Comparison of ENCODE assay signal across 8 cellular contexts in the genomic region with DNA sequence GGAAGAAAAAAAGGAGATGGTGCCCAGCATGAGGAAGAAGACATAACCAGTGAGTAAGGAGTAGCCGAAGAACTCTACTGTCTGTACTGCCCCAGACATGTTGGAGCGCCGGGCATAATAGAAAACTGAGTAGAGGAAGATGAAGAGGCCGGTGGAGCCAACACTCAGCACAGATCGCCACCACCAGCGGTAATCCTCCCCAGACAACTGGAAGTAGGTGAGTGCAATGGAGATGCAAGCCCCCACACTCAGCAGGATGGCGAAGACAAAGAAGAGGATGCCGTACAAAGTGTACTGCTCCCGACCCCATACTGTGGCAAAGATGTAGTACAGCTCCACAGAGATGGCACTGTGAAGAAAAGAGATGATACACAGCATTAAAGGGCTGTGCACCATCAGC. TPM values are rescaled to one million over a fixed set of nuclear protein-coding genes. Genes with fewer than 3 reads are reported as not detected.
A peak's percentile ranks its signal among the peaks of the same experiment; 100 is the strongest.
DNase-seq lines count a peak whose midpoint lies in the region; ATAC-seq and TF ChIP-seq lines count a peak whose summit lies in the region.

No MANE protein-coding gene starts in this region.

- TF ChIP-seq CTCF in CD14-positive monocyte (IDR thresholded peaks at IDR 0.05): no peak
- TF ChIP-seq CTCF in nephron progenitor cell (IDR thresholded peaks at IDR 0.05): no peak

- H3K27me3 ChIP-seq in HUES64 (ENCODE audit: insufficient read depth, low read length): no peaks in the 10 kb centered on the region
- no peaks in the 10 kb centered on the region for H3K27me3 ChIP-seq in adipocyte (replicated peaks; ENCODE audit: control insufficient read depth, insufficient read depth, low read length)

- intact Hi-C loops in CD14-positive monocyte (cut with micrococcal nuclease): no loop called here

- H3K27ac Mint-ChIP-seq in CD14-positive monocyte (peak overlapping the region in 6 of 7 donors; percentile 28 to 91 (median 80)), nephron progenitor cell (peak overlapping the region; percentile 7)

- 94% methylated on average over 9 of the region's 9 CpGs for WGBS in HUES64

- H3K36me3 Mint-ChIP-seq in CD14-positive monocyte: peaks cover 49 to 56% of the 10 kb centered on the region in 2 donors
- peaks cover 45% of the 10 kb centered on the region for H3K36me3 Mint-ChIP-seq in nephron progenitor cell (ENCODE audit: low read depth)

- H3K9ac ChIP-seq in HUES64 (ENCODE audit: low read depth, low read length) (peak overlapping the region; percentile 44; the same call in 1 of the 2 replicates), adipocyte (ENCODE audit: low read length) (peak overlapping the region; percentile 92)

- no peak for DNase-seq in CD14-positive monocyte (ENCODE audit: low spot score)
- no peak for DNase-seq in adipocyte (ENCODE audit: low read depth)
- no peak for DNase-seq in nephron progenitor cell
- DNase-seq in GDM1 (lab: John Stamatoyannopoulos, UW): no peak
- no peak for DNase-seq in left lobe of liver (ENCODE audit: low spot score)
- DNase-seq in SK-N-DZ (ENCODE audit: low spot score): no peak

- H3K27me3 Mint-ChIP-seq in CD14-positive monocyte (ENCODE audit: low read depth in 3 of 3) (peaks cover 0 to 3% (median 0%) of the 10 kb centered on the region in 3 donors), nephron progenitor cell (ENCODE audit: low read depth, poor library complexity) (peaks cover 10% of the 10 kb centered on the region)

- H3K4me1 ChIP-seq in HUES64 (ENCODE audit: insufficient read depth, low read length) (peaks cover 9% of the 10 kb centered on the region; the same call in 1 of the 2 replicates), adipocyte (ENCODE audit: control insufficient read depth, insufficient read depth, low read length) (peaks cover 26% of the 10 kb centered on the region)

- peaks cover 34% of the 10 kb centered on the region for H3K4me1 Mint-ChIP-seq in CD14-positive monocyte
- H3K4me1 Mint-ChIP-seq in nephron progenitor cell: peaks cover 51% of the 10 kb centered on the region

- peak overlapping the region; percentile 85 for H3K4me3 ChIP-seq in HUES64 (ENCODE audit: low read length)
- H3K4me3 ChIP-seq in adipocyte (ENCODE audit: low read length): no peak overlapping the region

- no peak overlapping the region for H3K27ac ChIP-seq in HUES64 (ENCODE audit: low read depth, low read length)

- H3K4me3 Mint-ChIP-seq in CD14-positive monocyte: no peak overlapping the region
- peak overlapping the region; percentile 89 for H3K4me3 Mint-ChIP-seq in nephron progenitor cell

- peaks cover 65% of the 10 kb centered on the region for H3K36me3 ChIP-seq in HUES64 (ENCODE audit: insufficient read depth, low read length)
- peaks cover 44% of the 10 kb centered on the region for H3K36me3 ChIP-seq in adipocyte (ENCODE audit: control insufficient read depth, insufficient read depth, low read length, severe bottlenecking)

- H3K9me3 Mint-ChIP-seq in CD14-positive monocyte (no peaks in the 10 kb centered on the region), nephron progenitor cell (no peaks in the 10 kb centered on the region)

- H3K9me3 ChIP-seq in HUES64 (ENCODE audit: insufficient read depth, low read depth, low read length) (no peaks in the 10 kb centered on the region), adipocyte (ENCODE audit: control insufficient read depth, low read length) (no peaks in the 10 kb centered on the region)

- ATAC-seq in left lobe of liver (no peak), GM19452 (IDR thresholded peaks at IDR 0.05; ENCODE audit: unreplicated experiment) (no peak)

RNA-seq across cellular contexts. Expression of a gene that starts 0.8 kb away (rescaled TPM):
- 1 to 10 TPM; 4.1 to 4.3 TPM for polyA plus RNA-seq in CD14-positive monocyte
- 61.6 TPM for polyA plus RNA-seq in HUES64 (2013, experiment 1 of 2)
- polyA plus RNA-seq in HUES64 (2013, experiment 2 of 2): 44.8 TPM
- total RNA-seq in left lobe of liver: 20.2 TPM
- polyA plus RNA-seq in SK-N-DZ (2014; cell fraction: cytosol; rRNA removed): 33.0 and 37.8 TPM in 2 replicates
- 70.3 and 80.5 TPM in 2 replicates for polyA plus RNA-seq in SK-N-DZ (2014; cell fraction: nucleus; rRNA removed)

RNA-seq across cellular contexts. Expression of a gene that starts 5.8 kb away (rescaled TPM):
- 10 to 100 TPM; 51.1 to 56.0 TPM for polyA plus RNA-seq in CD14-positive monocyte
- 22.3 TPM for polyA plus RNA-seq in HUES64 (2013, experiment 1 of 2)
- 24.5 TPM for polyA plus RNA-seq in HUES64 (2013, experiment 2 of 2)
- total RNA-seq in left lobe of liver: 47.1 TPM
- 43.7 and 50.0 TPM in 2 replicates for polyA plus RNA-seq in SK-N-DZ (2014; cell fraction: cytosol; rRNA removed)
- 21.1 and 21.2 TPM in 2 replicates for polyA plus RNA-seq in SK-N-DZ (2014; cell fraction: nucleus; rRNA removed)

RNA-seq across cellular contexts. Expression of a gene that starts 16.0 kb away (rescaled TPM):
- polyA plus RNA-seq in CD14-positive monocyte: under 1 TPM in 1 of 2 donors, not detected in 1; 0.13 TPM
- polyA plus RNA-seq in HUES64 (2013, experiment 1 of 2): not detected
- polyA plus RNA-seq in HUES64 (2013, experiment 2 of 2): not detected
- total RNA-seq in left lobe of liver: 0.35 TPM
- polyA plus RNA-seq in SK-N-DZ (2014; cell fraction: cytosol; rRNA removed): not detected in 2 replicates
- polyA plus RNA-seq in SK-N-DZ (2014; cell fraction: nucleus; rRNA removed): not detected in 2 replicates

RNA-seq across cellular contexts. Expression of a gene that starts 17.6 kb away (rescaled TPM):
- 1 to 10 TPM; 1.4 to 2.3 TPM for polyA plus RNA-seq in CD14-positive monocyte
- polyA plus RNA-seq in HUES64 (2013, experiment 1 of 2): 26.2 TPM
- 40.6 TPM for polyA plus RNA-seq in HUES64 (2013, experiment 2 of 2)
- total RNA-seq in left lobe of liver: 2.6 TPM
- polyA plus RNA-seq in SK-N-DZ (2014; cell fraction: cytosol; rRNA removed): 87.6 and 104 TPM in 2 replicates
- 265 and 496 TPM in 2 replicates for polyA plus RNA-seq in SK-N-DZ (2014; cell fraction: nucleus; rRNA removed)

RNA-seq across cellular contexts. Expression of a gene that starts 23.8 kb away (rescaled TPM):
- 100 to 1,000 TPM; 102 to 128 TPM for polyA plus RNA-seq in CD14-positive monocyte
- 35.3 TPM for polyA plus RNA-seq in HUES64 (2013, experiment 1 of 2)
- polyA plus RNA-seq in HUES64 (2013, experiment 2 of 2): 37.5 TPM
- total RNA-seq in left lobe of liver: 14.4 TPM
- polyA plus RNA-seq in SK-N-DZ (2014; cell fraction: cytosol; rRNA removed): 22.8 TPM in 2 replicates
- 14.0 and 15.6 TPM in 2 replicates for polyA plus RNA-seq in SK-N-DZ (2014; cell fraction: nucleus; rRNA removed)
